ENCODE assay signal across 8 cellular contexts in the genomic region with DNA sequence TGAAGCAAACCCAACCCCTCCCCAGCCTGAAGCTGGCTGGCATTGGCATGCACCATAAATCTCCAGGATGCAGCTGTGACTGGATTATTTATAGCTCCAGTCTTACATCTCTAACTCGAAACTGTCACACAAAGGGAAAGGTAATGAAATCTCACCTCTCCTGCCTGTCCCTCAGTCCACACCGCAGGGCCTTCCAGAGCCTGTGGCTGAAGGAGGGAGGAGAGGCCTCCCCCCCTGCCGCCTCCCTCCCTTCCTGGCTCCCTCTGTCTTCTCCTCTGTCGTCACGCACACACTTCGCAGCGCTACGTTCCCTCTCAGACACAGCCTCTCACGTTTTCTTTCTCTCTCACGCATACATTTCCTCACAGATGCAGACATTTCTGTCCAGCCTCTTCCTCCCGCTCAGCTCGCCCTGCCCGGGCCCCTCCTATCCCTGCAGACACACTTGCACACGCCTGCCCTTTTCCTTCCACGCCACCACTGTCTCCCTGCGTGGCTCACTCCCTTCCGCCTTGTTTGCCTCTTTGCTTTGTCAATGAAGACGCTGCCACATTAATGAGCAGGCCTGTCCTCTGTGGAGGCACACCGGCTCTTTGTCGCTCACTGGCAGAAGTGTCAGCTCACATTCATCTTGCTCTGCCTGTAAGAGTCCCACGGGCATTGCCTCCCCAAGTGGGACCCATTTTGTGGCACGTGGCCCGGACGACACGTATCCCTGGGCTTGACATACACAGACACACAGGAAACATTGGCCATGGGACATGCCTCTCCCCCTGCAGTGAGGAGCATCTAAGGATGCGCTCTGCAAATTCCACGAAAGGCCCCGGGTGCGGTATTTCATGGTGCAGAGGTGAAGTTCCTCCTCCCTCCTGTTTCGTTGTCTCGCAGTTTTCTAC. TPM values are rescaled to one million over a fixed set of nuclear protein-coding genes. Genes with fewer than 3 reads are reported as not detected.
DNase-seq lines count a peak whose midpoint lies in the region; ATAC-seq, FAIRE-seq and TF ChIP-seq lines count a peak whose summit lies in the region.

No MANE protein-coding gene starts in this region.

- DNase-seq in Right ventricle myocardium inferior (ENCODE audit: missing footprints): no peak
- DNase-seq in right atrium auricular region (ENCODE audit: low spot score): no peak
- peak; percentile 80 to 89 for DNase-seq in NCI-H187 (lab: John Stamatoyannopoulos, UW)
- DNase-seq in ascending aorta (ENCODE audit: low spot score in 2 of 2): no peak
- DNase-seq in memory B cell (ENCODE audit: low spot score in 2 of 2): no peak
- DNase-seq in uterus: peak in 1 of 2 donors; percentile 60
- no peak for DNase-seq in RCC 7860 (ENCODE audit: low spot score)

- intact Hi-C loops in Right ventricle myocardium inferior (cut with DNase I) (no loop called here), ascending aorta (cut with DNase I) (no loop called here), uterus (cut with DNase I; ENCODE audit: low total_unique reads) (no loop called here)

- H3K9me3 Mint-ChIP-seq in memory B cell: no peaks in the 10 kb centered on the region

- peaks cover 0 to 13% of the 10 kb centered on the region in 2 donors for H3K4me1 ChIP-seq in right atrium auricular region
- H3K4me1 ChIP-seq in ascending aorta: peaks cover 3 to 7% of the 10 kb centered on the region in 2 donors
- H3K4me1 ChIP-seq in uterus: no peaks in the 10 kb centered on the region

- FAIRE-seq in RCC 7860 (lab: Jason Lieb, UNC): no peak

- peak overlapping the region; percentile 6 for H3K27ac Mint-ChIP-seq in memory B cell

- ATAC-seq in Right ventricle myocardium inferior (peak; percentile 73), memory B cell (ENCODE audit: low read depth) (peak; percentile 42), HG03439 (IDR thresholded peaks at IDR 0.05; ENCODE audit: unreplicated experiment) (no peak)

- TF ChIP-seq CTCF in right atrium auricular region (IDR thresholded peaks at IDR 0.05) (no peak), ascending aorta (IDR thresholded peaks at IDR 0.05) (no peak), uterus (IDR thresholded peaks at IDR 0.05) (no peak)

- no peaks in the 10 kb centered on the region for H3K9me3 ChIP-seq in right atrium auricular region
- H3K9me3 ChIP-seq in ascending aorta: no peaks in the 10 kb centered on the region
- no peaks in the 10 kb centered on the region for H3K9me3 ChIP-seq in uterus

- peaks cover 26% of the 10 kb centered on the region for H3K4me1 Mint-ChIP-seq in memory B cell

- H3K27me3 ChIP-seq in right atrium auricular region (no peaks in the 10 kb centered on the region), ascending aorta (no peaks in the 10 kb centered on the region), uterus (no peaks in the 10 kb centered on the region)

- H3K27ac ChIP-seq in right atrium auricular region: peak overlapping the region in 1 of 2 donors; percentile 31
- H3K27ac ChIP-seq in ascending aorta: no peak overlapping the region
- H3K27ac ChIP-seq in uterus: peak overlapping the region; percentile 8 to 29

- peak overlapping the region; percentile 73 for H3K4me3 Mint-ChIP-seq in memory B cell

- H3K36me3 ChIP-seq in right atrium auricular region (no peaks in the 10 kb centered on the region), ascending aorta (no peaks in the 10 kb centered on the region), uterus (no peaks in the 10 kb centered on the region)

- no peaks in the 10 kb centered on the region for H3K36me3 Mint-ChIP-seq in memory B cell

- TF ChIP-seq POLR2A in uterus (IDR thresholded peaks at IDR 0.05): no peak

- peaks cover 2% of the 10 kb centered on the region for H3K27me3 Mint-ChIP-seq in memory B cell

- H3K4me3 ChIP-seq in right atrium auricular region (peak overlapping the region in 1 of 2 donors; percentile 32), ascending aorta (peak overlapping the region; percentile 12 to 41), uterus (no peak overlapping the region)

RNA-seq across cellular contexts. Expression of a gene that starts 27.9 kb away (rescaled TPM):
- total RNA-seq in Right ventricle myocardium inferior (41.1 TPM), right atrium auricular region (10 to 100 TPM; 42.0 to 51.1 TPM), ascending aorta (68.1 TPM), uterus (10 to 100 TPM; 15.6 to 60.8 (median 36.6) TPM)

Comparison
In these comparisons a context has a peak if more than half of its experiments do, and no peak if none do; other contexts are left out.
1. DNase-seq: peak in NCI-H187 (2 of 2); none in Right ventricle myocardium inferior (single experiment), right atrium auricular region (single experiment), ascending aorta (0 of 2), memory B cell (0 of 2) and RCC 7860 (single experiment).
2. H3K27ac ChIP-seq: peak in uterus (2 of 2); none in ascending aorta (0 of 2).
3. H3K4me3 ChIP-seq: peak in ascending aorta (2 of 2); none in uterus (0 of 2).